In genomic region chr18:24262097-24262496, GRCh38 we compare ENCODE assay signal across 25 cellular contexts.
DNase-seq lines count a peak whose midpoint lies in the region; FAIRE-seq lines count a peak whose summit lies in the region.
"Had no signal": no experiment of that assay in that cellular context is flagged by ENCODE, and none has a peak within 500 bp of the region (broad histone marks: within the 10 kb centered on the region; RNA-seq: fewer than 3 reads in every experiment).

No MANE protein-coding gene starts in this region.

- no peaks in the 10 kb centered on the region for H3K27me3 ChIP-seq in rectal smooth muscle tissue (ENCODE audit: control insufficient read depth, insufficient read depth, low read length)
- H3K27me3 ChIP-seq: testis had no signal

- no peaks in the 10 kb centered on the region for H3K4me1 Mint-ChIP-seq in activated T-helper 2 cell treated with anti-CD3 and anti-CD28 coated beads, Interferon-gamma antibody, Interleukin-2, Interleukin-4, amounts not matched to agents 10 μg/mL and 5 μg/mL and 100 μg/mL, durations not matched to agents 14 hours and 24 hours and 36 hours (ENCODE audit: low read depth)
- H3K4me1 Mint-ChIP-seq: activated B cell treated with CpG ODN at 0.5 μM for 24 hours had no signal

- H3K36me3 Mint-ChIP-seq in activated T-helper 2 cell treated with anti-CD3 and anti-CD28 coated beads, Interferon-gamma antibody, Interleukin-2, Interleukin-4, amounts not matched to agents 10 μg/mL and 5 μg/mL and 100 μg/mL, durations not matched to agents 14 hours and 24 hours and 36 hours (ENCODE audit: low read depth) = no peaks in the 10 kb centered on the region
- H3K36me3 Mint-ChIP-seq: CD4-positive, alpha-beta memory T cell had no signal

- peak; percentile 40 for FAIRE-seq in G401.6 (lab: Jason Lieb, UNC)
- FAIRE-seq: bronchial epithelial cell, islet of Langerhans had no signal

- DNase-seq in NAMALWA (ENCODE audit: low spot score) (peak; percentile 21), fibroblast of gingiva (ENCODE audit: low read depth) (peak; percentile 41), midbrain (lab: John Stamatoyannopoulos, UW) (no peak)
- DNase-seq in activated T-helper 2 cell treated with anti-CD3 and anti-CD28 coated beads, Interferon-gamma antibody, Interleukin-2, Interleukin-4, amounts not matched to agents 10 μg/mL and 5 μg/mL and 100 μg/mL, durations not matched to agents 14 hours and 24 hours and 36 hours (ENCODE audit: low spot score) = no peak
- no peak for DNase-seq in activated naive CD4-positive, alpha-beta T cell (lab: John Stamatoyannopoulos, UW)
- DNase-seq: activated B cell treated with CpG ODN at 0.5 μM for 24 hours; activated CD4-positive, alpha-beta T cell treated with anti-CD3 and anti-CD28 coated beads, Interleukin-2, amount 50 U/mL, for 48 hours; activated CD8-positive, alpha-beta memory T cell treated with anti-CD3 and anti-CD28 coated beads, Interleukin-2, amount 50 U/mL, for 48 hours; activated effector memory CD4-positive, alpha-beta T cell treated with anti-CD3 and anti-CD28 coated beads, Interleukin-2, amount 50 U/mL, for 16 hours; CD4-positive, alpha-beta memory T cell; hippocampal formation; Karpas-422; lower lobe of right lung; NCI-H2081 treated with DMSO at 0.1 percent for 48 hours; NCI-H510A treated with DMSO at 0.1 percent for 48 hours; stimulated activated CD4-positive, alpha-beta T cell treated with anti-CD3 and anti-CD28 coated beads, Interleukin-2, amount 100 ng/mL, for 48 hours; stimulated activated naive B cell treated with anti-CD40 and anti-IgM and Interleukin-4, amounts not matched to agents 10 μg/mL and 1 μg/mL and 100 μg/mL, for 72 hours; T-helper 9 cell; testis had no signal

- no peak overlapping the region for H3K27ac Mint-ChIP-seq in activated T-helper 2 cell treated with anti-CD3 and anti-CD28 coated beads, Interferon-gamma antibody, Interleukin-2, Interleukin-4, amounts not matched to agents 10 μg/mL and 5 μg/mL and 100 μg/mL, durations not matched to agents 14 hours and 24 hours and 36 hours
- H3K27ac Mint-ChIP-seq: activated B cell treated with CpG ODN at 0.5 μM for 24 hours; dendritic cell treated with granulocyte-macrophage colony-stimulating factor and Interleukin-4, amounts not matched to agents 40 ng/mL and 50 ng/mL, for 4 days; stimulated activated naive B cell treated with anti-CD40 and anti-IgM and Interleukin-4, amounts not matched to agents 10 μg/mL and 1 μg/mL and 100 μg/mL, for 72 hours had no signal

- intact Hi-C loops in activated T-helper 2 cell treated with anti-CD3 and anti-CD28 coated beads, Interferon-gamma antibody, Interleukin-2, Interleukin-4, amounts not matched to agents 10 μg/mL and 5 μg/mL and 100 μg/mL, durations not matched to agents 14 hours and 24 hours and 36 hours (cut with micrococcal nuclease) = no loop called here

- H3K27ac ChIP-seq in rectal smooth muscle tissue (ENCODE audit: low read depth, low read length) = peak overlapping the region; percentile 55
- H3K27ac ChIP-seq: lower lobe of right lung, testis had no signal

- H3K4me1 ChIP-seq in rectal smooth muscle tissue (ENCODE audit: control insufficient read depth, insufficient read depth, low read length) = peaks cover 11% of the 10 kb centered on the region
- H3K4me1 ChIP-seq: prostate gland, testis had no signal

- H3K9me3 Mint-ChIP-seq in activated T-helper 2 cell treated with anti-CD3 and anti-CD28 coated beads, Interferon-gamma antibody, Interleukin-2, Interleukin-4, amounts not matched to agents 10 μg/mL and 5 μg/mL and 100 μg/mL, durations not matched to agents 14 hours and 24 hours and 36 hours = no peaks in the 10 kb centered on the region
- H3K9me3 Mint-ChIP-seq: dendritic cell treated with granulocyte-macrophage colony-stimulating factor and Interleukin-4, amounts not matched to agents 40 ng/mL and 50 ng/mL, for 4 days had no signal

- no peaks in the 10 kb centered on the region for H3K36me3 ChIP-seq in rectal smooth muscle tissue (ENCODE audit: control insufficient read depth, insufficient read depth, low read length)
- H3K36me3 ChIP-seq: lower lobe of right lung, prostate gland had no signal

- H3K4me3 Mint-ChIP-seq in activated T-helper 2 cell treated with anti-CD3 and anti-CD28 coated beads, Interferon-gamma antibody, Interleukin-2, Interleukin-4, amounts not matched to agents 10 μg/mL and 5 μg/mL and 100 μg/mL, durations not matched to agents 14 hours and 24 hours and 36 hours (ENCODE audit: low read depth) = no peak overlapping the region
- H3K4me3 Mint-ChIP-seq: activated B cell treated with CpG ODN at 0.5 μM for 24 hours; CD4-positive, alpha-beta memory T cell; dendritic cell treated with granulocyte-macrophage colony-stimulating factor and Interleukin-4, amounts not matched to agents 40 ng/mL and 50 ng/mL, for 4 days; stimulated activated naive B cell treated with anti-CD40 and anti-IgM and Interleukin-4, amounts not matched to agents 10 μg/mL and 1 μg/mL and 100 μg/mL, for 72 hours had no signal

- peaks cover 34% of the 10 kb centered on the region for H3K27me3 Mint-ChIP-seq in activated T-helper 2 cell treated with anti-CD3 and anti-CD28 coated beads, Interferon-gamma antibody, Interleukin-2, Interleukin-4, amounts not matched to agents 10 μg/mL and 5 μg/mL and 100 μg/mL, durations not matched to agents 14 hours and 24 hours and 36 hours (ENCODE audit: low read depth)
- H3K27me3 Mint-ChIP-seq: dendritic cell treated with granulocyte-macrophage colony-stimulating factor and Interleukin-4, amounts not matched to agents 40 ng/mL and 50 ng/mL, for 4 days; stimulated activated naive B cell treated with anti-CD40 and anti-IgM and Interleukin-4, amounts not matched to agents 10 μg/mL and 1 μg/mL and 100 μg/mL, for 72 hours had no signal

- H3K4me3 ChIP-seq in rectal smooth muscle tissue (ENCODE audit: low read length) = no peak overlapping the region
- H3K4me3 ChIP-seq: lower lobe of right lung, prostate gland, testis had no signal

- H3K9ac ChIP-seq in rectal smooth muscle tissue (ENCODE audit: low read length) = no peak overlapping the region

Comparison
In these comparisons a context has a peak if more than half of its experiments do, and no peak if none do; other contexts are left out.
1. DNase-seq: peak in NAMALWA (single experiment) and fibroblast of gingiva (single experiment); none in midbrain (single experiment), activated T-helper 2 cell treated with anti-CD3 and anti-CD28 coated beads, Interferon-gamma antibody, Interleukin-2, Interleukin-4, amounts not matched to agents 10 μg/mL and 5 μg/mL and 100 μg/mL, durations not matched to agents 14 hours and 24 hours and 36 hours (single experiment) and activated naive CD4-positive, alpha-beta T cell (0 of 4).